23 cellular contexts compared by ENCODE assay signal in genomic region chr3:130263708-130264107, GRCh38.
"Had no signal": no experiment of that assay in that cellular context is flagged by ENCODE, and none has a peak within 500 bp of the region (broad histone marks: within the 10 kb centered on the region; RNA-seq: fewer than 3 reads in every experiment).

No MANE protein-coding gene starts in this region.

- H3K9me3 ChIP-seq: heart right ventricle, pancreas, psoas muscle, stomach, testis, thyroid gland, transverse colon, uterus had no signal

- ATAC-seq: heart right ventricle; left cardiac atrium; left lobe of liver; naive thymus-derived CD8-positive, alpha-beta T cell; pancreas; psoas muscle; sciatic nerve; stimulated activated naive B cell treated with anti-CD40 and anti-IgM and Interleukin-4, amounts not matched to agents 10 μg/mL and 1 μg/mL and 100 μg/mL, for 72 hours; stimulated activated naive CD8-positive, alpha-beta T cell treated with anti-CD3 and anti-CD28 coated beads, Interleukin-15, Interleukin-2, amounts not matched to agents 100 U/mL and 50 U/mL, for 24 hours had no signal

- DNase-seq: heart right ventricle; islet precursor cell; kidney glomerular epithelial cell; left cardiac atrium; naive thymus-derived CD8-positive, alpha-beta T cell; nucleus accumbens; psoas muscle; stimulated activated CD4-positive, alpha-beta T cell treated with anti-CD3 and anti-CD28 coated beads, Interleukin-12 subunit alpha, Interleukin-12 subunit beta, amount 100 ng/mL, for 4 hours; stimulated activated CD4-positive, alpha-beta T cell treated with anti-CD3 and anti-CD28 coated beads, Interleukin-15, amount 100 ng/mL, for 24 hours; stimulated activated CD4-positive, alpha-beta T cell treated with anti-CD3 and anti-CD28 coated beads, Interleukin-2, amount 100 ng/mL, for 24 hours; stimulated activated CD4-positive, alpha-beta T cell treated with anti-CD3 and anti-CD28 coated beads, Interleukin-4, amount 100 ng/mL, for 1 hour; stimulated activated naive B cell treated with anti-CD40 and anti-IgM and Interleukin-4, amounts not matched to agents 10 μg/mL and 1 μg/mL and 100 μg/mL, for 72 hours; stimulated activated naive CD8-positive, alpha-beta T cell treated with anti-CD3 and anti-CD28 coated beads, Interleukin-15, Interleukin-2, amounts not matched to agents 100 U/mL and 50 U/mL, for 24 hours; stomach; testis; thyroid gland; transverse colon; uterus had no signal

- H3K4me2 ChIP-seq: hepatocyte had no signal

- H3K36me3 ChIP-seq: heart right ventricle, pancreas, stomach, thyroid gland, transverse colon, uterus had no signal

- H2AFZ ChIP-seq: hepatocyte had no signal

- H3K4me3 ChIP-seq: heart right ventricle, hepatocyte, pancreas, psoas muscle, skin epidermis, stomach, thyroid gland, transverse colon, uterus had no signal

- H3K27me3 ChIP-seq: heart right ventricle, hepatocyte, pancreas, stomach, testis, thyroid gland, transverse colon, uterus had no signal

- FAIRE-seq: pancreas had no signal

- H3K79me2 ChIP-seq: hepatocyte had no signal

- H3K4me1 ChIP-seq: pancreas, psoas muscle, thyroid gland, transverse colon, uterus had no signal

- H3K27ac ChIP-seq: heart right ventricle, hepatocyte, pancreas, psoas muscle, skin epidermis, stomach, testis, thyroid gland, transverse colon, uterus had no signal
